19 cellular contexts compared by ENCODE assay signal in genomic region chr7:115004121-115004520, GRCh38.
A peak's percentile ranks its signal among the peaks of the same experiment; 100 is the strongest.
DNase-seq lines count a peak whose midpoint lies in the region; ATAC-seq, FAIRE-seq and TF ChIP-seq lines count a peak whose summit lies in the region.
"Had no signal": no experiment of that assay in that cellular context is flagged by ENCODE, and none has a peak within 500 bp of the region (broad histone marks: within the 10 kb centered on the region; RNA-seq: fewer than 3 reads in every experiment).

No MANE protein-coding gene starts in this region.

- H3K4me2 ChIP-seq in GM12878 (ENCODE audit: control insufficient read depth, insufficient read depth) = no peak overlapping the region

- no peaks in the 10 kb centered on the region for H3K9me3 ChIP-seq in GM12878 (replicated peaks; ENCODE audit: control insufficient read depth, insufficient read depth, low read length)
- no peaks in the 10 kb centered on the region for H3K9me3 ChIP-seq in naive thymus-derived CD4-positive, alpha-beta T cell (ENCODE audit: control insufficient read depth in 2 of 3, low read length in 3 of 3)
- H3K9me3 ChIP-seq: lower lobe of right lung had no signal

- H3K4me1 Mint-ChIP-seq in naive thymus-derived CD4-positive, alpha-beta T cell = peaks cover 39 to 84% (median 72%) of the 10 kb centered on the region in 7 donors

- H3K9ac ChIP-seq in GM12878 (ENCODE audit: control insufficient read depth, insufficient read depth, low read length) = no peak overlapping the region

- peaks cover 11 to 51% (median 21%) of the 10 kb centered on the region in 5 donors for H3K36me3 Mint-ChIP-seq in naive thymus-derived CD4-positive, alpha-beta T cell

- no peak overlapping the region for H3K4me3 ChIP-seq in GM12878
- no peak overlapping the region for H3K4me3 ChIP-seq in naive thymus-derived CD4-positive, alpha-beta T cell (ENCODE audit: low read length)
- H3K4me3 ChIP-seq: lower lobe of right lung had no signal

- peaks cover 11% of the 10 kb centered on the region for H3K4me1 ChIP-seq in GM12878 (ENCODE audit: control insufficient read depth, insufficient read depth, low read length)
- H3K4me1 ChIP-seq in naive thymus-derived CD4-positive, alpha-beta T cell (ENCODE audit: control insufficient read depth in 2 of 2, insufficient read depth in 2 of 2, low read length in 2 of 2) = peaks cover 36 to 48% of the 10 kb centered on the region in 2 donors

- no TSS peak for BruUV-seq in GM12878 (replicated peaks; lab: Mats Ljungman, UMichigan)

- peak overlapping the region in 6 of 9 donors; percentile 11 to 88 (median 61) for H3K27ac Mint-ChIP-seq in naive thymus-derived CD4-positive, alpha-beta T cell
- H3K27ac Mint-ChIP-seq: T-helper 1 cell treated with Interleukin-12 subunit alpha and Interleukin-12 subunit beta and Interleukin-4 antibody, amounts not matched to agents 30 μg/mL and 1 μg/mL, for 36 hours had no signal

- RAD21 ChIA-PET in GM12878 (lab: Charles Lee; ENCODE audit: unreplicated experiment) = no interaction called here

- TF ChIP-seq POLR2A in GM12878 (IDR thresholded peaks at IDR 0.05; ENCODE audit: low read depth, low read length) = no peak

- FAIRE-seq in GM12878 (lab: Jason Lieb, UNC) = no peak
- FAIRE-seq: D721Med, GM12892 had no signal

- DNase-seq in ELR (ENCODE audit: low read depth) = peak; percentile 47
- DNase-seq in M059J (ENCODE audit: low read depth) = peak; percentile 49
- DNase-seq in GM12878 (ENCODE audit: low read depth, low spot score) = no peak
- DNase-seq in naive thymus-derived CD4-positive, alpha-beta T cell = no peak
- DNase-seq in SHP77 treated with DMSO at 0.1 percent for 48 hours (lab: John Stamatoyannopoulos, UW) = no peak
- DNase-seq in NCI-H510A (lab: John Stamatoyannopoulos, UW) = no peak
- DNase-seq: caudate nucleus; effector CD4-positive, alpha-beta T cell; lower lobe of right lung; naive thymus-derived CD8-positive, alpha-beta T cell; NCI-H1436 treated with DMSO at 0.1 percent for 48 hours; NCI-H2227 treated with DMSO at 0.1 percent for 48 hours; posterior cingulate gyrus; SHP77; stimulated activated CD4-positive, alpha-beta T cell treated with anti-CD3 and anti-CD28 coated beads, Interleukin-4, amount 100 ng/mL, for 1 hour had no signal

- H3K27ac ChIP-seq in GM12878 (ENCODE audit: control insufficient read depth, insufficient read depth) = no peak overlapping the region
- H3K27ac ChIP-seq in naive thymus-derived CD4-positive, alpha-beta T cell (ENCODE audit: low read depth, low read length) = no peak overlapping the region
- H3K27ac ChIP-seq: lower lobe of right lung had no signal

- no peaks in the 10 kb centered on the region for H4K20me1 ChIP-seq in GM12878 (ENCODE audit: control insufficient read depth, insufficient read depth)

- no peak for TF ChIP-seq CTCF in GM12878 (IDR thresholded peaks at IDR 0.05 in 2 of 3, conservative IDR thresholded peaks at IDR 0.05 in 1 of 3; ENCODE audit: control insufficient read depth in 2 of 3, extremely low read depth in 1 of 3, insufficient read depth in 1 of 3, low read depth in 3 of 3, low read length in 3 of 3)

- H3K9me3 Mint-ChIP-seq in naive thymus-derived CD4-positive, alpha-beta T cell = no peaks in the 10 kb centered on the region
- H3K9me3 Mint-ChIP-seq: naive thymus-derived CD8-positive, alpha-beta T cell; T-helper 1 cell treated with Interleukin-12 subunit alpha and Interleukin-12 subunit beta and Interleukin-4 antibody, amounts not matched to agents 30 μg/mL and 1 μg/mL, for 36 hours had no signal

- POLR2A ChIA-PET in GM12878 (lab: Charles Lee) = no interaction called here
- POLR2A ChIA-PET in naive thymus-derived CD4-positive, alpha-beta T cell (lab: Charles Lee) = no interaction called here

- no peaks in the 10 kb centered on the region for H3K27me3 Mint-ChIP-seq in naive thymus-derived CD4-positive, alpha-beta T cell
- H3K27me3 Mint-ChIP-seq: naive thymus-derived CD8-positive, alpha-beta T cell had no signal

- H3K27me3 ChIP-seq in GM12878 (replicated peaks in 1 of 2; ENCODE audit: control insufficient read depth in 2 of 2, insufficient read depth in 2 of 2, low read length in 1 of 2) = no peaks in the 10 kb centered on the region
- no peaks in the 10 kb centered on the region for H3K27me3 ChIP-seq in naive thymus-derived CD4-positive, alpha-beta T cell (ENCODE audit: control insufficient read depth in 2 of 2, insufficient read depth in 2 of 2, low read length in 2 of 2)

- 96% methylated on average over 5 of the region's 5 CpGs for WGBS in GM12878 (ENCODE audit: insufficient coverage, insufficient replicate concordance, low lambda C conversion rate, missing lambda C conversion rate)

- CTCF ChIA-PET in GM12878 (lab: Yijun Ruan, JAX) = interaction anchor here (1.9 kb wide), 1 partner anchor 17 kb away, joined by 5 read pairs; no protein-coding TSS in a partner anchor
- CTCF ChIA-PET in naive thymus-derived CD4-positive, alpha-beta T cell (lab: Charles Lee) = no interaction called here

- in situ Hi-C loops in GM12878 (cut with MboI) = no loop called here

- intact Hi-C loops in GM12878 (cut with micrococcal nuclease; ENCODE audit: unreplicated experiment) = no loop called here
- intact Hi-C loops in naive thymus-derived CD4-positive, alpha-beta T cell (cut with micrococcal nuclease) = no loop called here

- ATAC-seq in GM12878 = no peak
- no peak for ATAC-seq in naive thymus-derived CD4-positive, alpha-beta T cell
- ATAC-seq in HG02623 (IDR thresholded peaks at IDR 0.05; ENCODE audit: unreplicated experiment) = no peak
- ATAC-seq: lower lobe of right lung; naive thymus-derived CD8-positive, alpha-beta T cell had no signal

- H3K36me3 ChIP-seq in GM12878 (ENCODE audit: control insufficient read depth in 2 of 2, insufficient read depth in 2 of 2, low read length in 1 of 2) = peaks cover 4 to 5% of the 10 kb centered on the region in 2 experiments
- H3K36me3 ChIP-seq in naive thymus-derived CD4-positive, alpha-beta T cell (ENCODE audit: control insufficient read depth in 2 of 3, insufficient read depth in 3 of 3, low read length in 3 of 3) = no peaks in the 10 kb centered on the region
- H3K36me3 ChIP-seq: lower lobe of right lung had no signal

- SMC1A ChIA-PET in GM12878 (lab: Charles Lee; ENCODE audit: uncharacterized antibody, unreplicated experiment) = interaction anchor here (1.0 kb wide), 1 partner anchor 10 kb away, joined by 3 read pairs; no protein-coding TSS in a partner anchor

- no peak for TF ChIP-seq EP300 in GM12878 (IDR thresholded peaks at IDR 0.05; ENCODE audit: borderline replicate concordance in 1 of 2, control insufficient read depth in 1 of 2, low read depth in 2 of 2, low read length in 2 of 2)

- H2AFZ ChIP-seq in GM12878 (ENCODE audit: control insufficient read depth, low read depth, low read length) = no peak overlapping the region

- no peaks in the 10 kb centered on the region; the same call in none of the 2 replicates for H3K79me2 ChIP-seq in GM12878 (ENCODE audit: control insufficient read depth, insufficient read depth, low read length)

- no peak overlapping the region for H3K4me3 Mint-ChIP-seq in naive thymus-derived CD4-positive, alpha-beta T cell
- H3K4me3 Mint-ChIP-seq: naive thymus-derived CD8-positive, alpha-beta T cell had no signal

- no peak for TF ChIP-seq RAD21 in GM12878 (IDR thresholded peaks at IDR 0.05; ENCODE audit: insufficient read depth, low read depth, low read length)

TF ChIP-seq in GM12878, 131 proteins besides CTCF, POLR2A, EP300 and RAD21 (continues in another document):
- TF ChIP-seq SP1 (IDR thresholded peaks at IDR 0.05; ENCODE audit: low read depth, low read length) = no peak
- TF ChIP-seq, protein P1, sequence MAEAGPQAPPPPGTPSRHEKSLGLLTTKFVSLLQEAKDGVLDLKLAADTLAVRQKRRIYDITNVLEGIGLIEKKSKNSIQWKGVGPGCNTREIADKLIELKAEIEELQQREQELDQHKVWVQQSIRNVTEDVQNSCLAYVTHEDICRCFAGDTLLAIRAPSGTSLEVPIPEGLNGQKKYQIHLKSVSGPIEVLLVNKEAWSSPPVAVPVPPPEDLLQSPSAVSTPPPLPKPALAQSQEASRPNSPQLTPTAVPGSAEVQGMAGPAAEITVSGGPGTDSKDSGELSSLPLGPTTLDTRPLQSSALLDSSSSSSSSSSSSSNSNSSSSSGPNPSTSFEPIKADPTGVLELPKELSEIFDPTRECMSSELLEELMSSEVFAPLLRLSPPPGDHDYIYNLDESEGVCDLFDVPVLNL (IDR thresholded peaks at IDR 0.05; ENCODE audit: low read depth, low read length) = no peak
- TF ChIP-seq ZBTB33 (IDR thresholded peaks at IDR 0.05) = no peak
- TF ChIP-seq IRF4 (IDR thresholded peaks at IDR 0.05; ENCODE audit: low read depth, low read length) = no peak
- TF ChIP-seq CHD1 (IDR thresholded peaks at IDR 0.05; ENCODE audit: low read depth, low read length) = no peak
- no peak for TF ChIP-seq USF1 (IDR thresholded peaks at IDR 0.05; ENCODE audit: borderline replicate concordance, extremely low read length, insufficient read depth, low read depth, low read length)
- TF ChIP-seq NFXL1 (IDR thresholded peaks at IDR 0.05; ENCODE audit: borderline replicate concordance) = no peak
- no peak for TF ChIP-seq TAF1 (IDR thresholded peaks at IDR 0.05; ENCODE audit: borderline replicate concordance, low read depth, low read length)

Comparison
In these comparisons a context has a peak if more than half of its experiments do, and no peak if none do; other contexts are left out.
1. DNase-seq: peak in ELR (single experiment) and M059J (single experiment); none in GM12878 (single experiment), naive thymus-derived CD4-positive, alpha-beta T cell (0 of 9), SHP77 treated with DMSO at 0.1 percent for 48 hours (single experiment) and NCI-H510A (single experiment).